Comparison of ENCODE assay signal across 28 cellular contexts in the genomic region with DNA sequence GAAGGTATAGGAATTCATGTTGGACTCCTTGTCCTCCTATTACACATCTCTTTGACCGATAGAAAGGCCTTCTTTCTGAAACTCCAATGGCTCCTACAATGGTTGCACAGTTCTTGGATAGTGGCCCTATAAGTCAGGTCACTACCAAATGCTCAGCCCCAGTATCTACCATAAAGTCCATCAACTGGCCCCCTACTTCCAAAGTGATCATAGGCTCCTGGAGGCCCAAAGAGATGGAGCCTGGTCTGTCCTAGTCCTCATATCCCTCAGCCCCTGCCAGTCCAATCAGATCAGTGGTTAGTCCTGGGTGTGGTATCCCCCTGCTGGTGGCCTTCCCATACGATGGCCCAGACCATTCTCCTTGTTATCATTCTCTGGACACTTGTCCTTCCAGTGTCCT. TPM values are rescaled to one million over a fixed set of nuclear protein-coding genes. Genes with fewer than 3 reads are reported as not detected.
"Had no signal": no experiment of that assay in that cellular context is flagged by ENCODE, and none has a peak within 500 bp of the region (broad histone marks: within the 10 kb centered on the region; RNA-seq: fewer than 3 reads in every experiment).

No MANE protein-coding gene starts in this region.

- H3K4me2 ChIP-seq: smooth muscle cell had no signal

- H3K9me3 Mint-ChIP-seq: activated CD8-positive, alpha-beta T cell treated with anti-CD3 and anti-CD28 coated beads for 36 hours; activated T-cell treated with anti-CD3 and anti-CD28 coated beads, Interleukin-2, amount 50 U/mL, for 4 hours; nephron had no signal

- DNase-seq: activated CD4-positive, alpha-beta T cell treated with anti-CD3 and anti-CD28 coated beads for 1 hour; activated CD4-positive, alpha-beta T cell treated with anti-CD3 and anti-CD28 coated beads, Interleukin-2, amount 50 U/mL, for 1 hour; activated CD8-positive, alpha-beta T cell treated with anti-CD3 and anti-CD28 coated beads for 36 hours; activated naive CD4-positive, alpha-beta T cell; activated T-cell treated with anti-CD3 and anti-CD28 coated beads, Interleukin-2, amount 50 U/mL, for 4 hours; effector memory CD4-positive, alpha-beta T cell; heart left ventricle; kidney glomerular epithelial cell; left ventricle myocardium inferior; mesendoderm; nucleus accumbens; pancreas; stimulated activated CD4-positive, alpha-beta T cell treated with anti-CD3 and anti-CD28 coated beads, Interleukin-15, amount 100 ng/mL, for 24 hours; stimulated activated CD4-positive, alpha-beta T cell treated with anti-CD3 and anti-CD28 coated beads, Interleukin-2, amount 100 ng/mL, for 24 hours; stimulated activated naive CD4-positive, alpha-beta T cell; T-helper 17 cell; T1000; tibial artery had no signal

- H3K36me3 ChIP-seq: heart left ventricle, left ventricle myocardium inferior, pancreas, prostate gland, suprapubic skin, tibial artery had no signal

- H3K27ac ChIP-seq: heart left ventricle, left ventricle myocardium inferior, prostate gland, suprapubic skin, tibial artery had no signal

- H3K36me3 Mint-ChIP-seq: WTC11 had no signal

- H3K4me1 ChIP-seq: left ventricle myocardium inferior had no signal

- H3K4me3 ChIP-seq: heart left ventricle, left ventricle myocardium inferior, lung, mucosa of descending colon, pancreas, prostate gland, smooth muscle cell, suprapubic skin, tibial artery had no signal

- H3K9me3 ChIP-seq: mucosa of descending colon, pancreas, prostate gland, suprapubic skin, tibial artery had no signal

- H3K4me3 Mint-ChIP-seq: activated CD8-positive, alpha-beta T cell treated with anti-CD3 and anti-CD28 coated beads for 36 hours; activated T-cell treated with anti-CD3 and anti-CD28 coated beads, Interleukin-2, amount 50 U/mL, for 4 hours; central memory CD8-positive, alpha-beta T cell; nephron; T-helper 17 cell; WTC11 had no signal

- H3K27me3 Mint-ChIP-seq: central memory CD8-positive, alpha-beta T cell had no signal

- ATAC-seq: activated CD8-positive, alpha-beta T cell treated with anti-CD3 and anti-CD28 coated beads for 36 hours; activated naive CD4-positive, alpha-beta T cell treated with anti-CD3 and anti-CD28 coated beads, Interleukin-2, amount 50 U/mL, for 72 hours; activated T-cell treated with anti-CD3 and anti-CD28 coated beads, Interleukin-2, amount 50 U/mL, for 4 hours; esophagus mucosa; heart left ventricle; mucosa of descending colon; pancreas; T-helper 17 cell; WTC11 had no signal

- H3K27me3 ChIP-seq: heart left ventricle, pancreas, suprapubic skin, tibial artery had no signal

- H3K27ac Mint-ChIP-seq: activated CD8-positive, alpha-beta T cell treated with anti-CD3 and anti-CD28 coated beads for 36 hours; activated naive CD4-positive, alpha-beta T cell treated with anti-CD3 and anti-CD28 coated beads, Interleukin-2, amount 50 U/mL, for 72 hours; T-helper 17 cell; WTC11 had no signal

RNA-seq across cellular contexts. Expression of gene SULT1E1, which starts 30.3 kb away (rescaled TPM):
- total RNA-seq: activated CD8-positive, alpha-beta T cell treated with anti-CD3 and anti-CD28 coated beads for 36 hours; activated naive CD4-positive, alpha-beta T cell treated with anti-CD3 and anti-CD28 coated beads, Interleukin-2, amount 50 U/mL, for 72 hours; activated T-cell treated with anti-CD3 and anti-CD28 coated beads, Interleukin-2, amount 50 U/mL, for 4 hours; heart left ventricle; left ventricle myocardium inferior; smooth muscle cell; T-helper 17 cell; WTC11 had no signal
- polyA plus RNA-seq: heart left ventricle, pancreas, smooth muscle cell had no signal
